Comparison of ENCODE assay signal across 9 cellular contexts in genomic region chr3:16849795-16850194, GRCh38. TPM values are rescaled to one million over a fixed set of nuclear protein-coding genes. Genes with fewer than 3 reads are reported as not detected.
DNase-seq lines count a peak whose midpoint lies in the region; ATAC-seq and TF ChIP-seq lines count a peak whose summit lies in the region.
"Had no signal": no experiment of that assay in that cellular context is flagged by ENCODE, and none has a peak within 500 bp of the region (broad histone marks: within the 10 kb centered on the region; RNA-seq: fewer than 3 reads in every experiment).

No MANE protein-coding gene starts in this region.

- H3K27ac Mint-ChIP-seq in T-helper 2 cell treated with Interferon-gamma antibody and Interleukin-4, amounts not matched to agents 5 μg/mL and 100 μg/mL, for 36 hours, result peak overlapping the region; percentile 82

- in situ Hi-C loops in gastrocnemius medialis (cut with MboI; ENCODE audit: low sequenced_read_pairs in 4 of 4), result no loop called here

- H3K4me3 ChIP-seq in SJCRH30 (no peak overlapping the region), gastrocnemius medialis (peak overlapping the region in 3 of 4 donors; percentile 40 to 47 (median 43))
- H3K4me3 ChIP-seq: SJSA1 had no signal

- intact Hi-C loops in gastrocnemius medialis (cut with DNase I; ENCODE audit: low total_unique reads), result loop anchor here (10.0 kb wide), 1 partner anchor 385 kb away; no protein-coding TSS in a partner anchor

- no peaks in the 10 kb centered on the region; the same call in 1 of the 2 replicates for H3K9me3 ChIP-seq in SJCRH30 (replicated peaks)
- H3K9me3 ChIP-seq in gastrocnemius medialis, result no peaks in the 10 kb centered on the region
- H3K9me3 ChIP-seq: SJSA1 had no signal

- no peak for TF ChIP-seq POLR2A in gastrocnemius medialis (IDR thresholded peaks at IDR 0.05)

- H3K27ac ChIP-seq in SJCRH30 (peak overlapping the region; percentile 48), gastrocnemius medialis (peak overlapping the region; percentile 46 to 90 (median 66))
- H3K27ac ChIP-seq: SJSA1 had no signal

- no peaks in the 10 kb centered on the region for H3K9me3 Mint-ChIP-seq in T-helper 2 cell treated with Interferon-gamma antibody and Interleukin-4, amounts not matched to agents 5 μg/mL and 100 μg/mL, for 36 hours

- H3K36me3 Mint-ChIP-seq in T-helper 2 cell treated with Interferon-gamma antibody and Interleukin-4, amounts not matched to agents 5 μg/mL and 100 μg/mL, for 36 hours (ENCODE audit: low read depth), result no peaks in the 10 kb centered on the region

- no peak for DNase-seq in T-helper 2 cell treated with Interferon-gamma antibody and Interleukin-4, amounts not matched to agents 5 μg/mL and 100 μg/mL, for 36 hours (ENCODE audit: low spot score)
- no peak for DNase-seq in T-helper 2 cell
- DNase-seq in SJCRH30, result peak; percentile 30 to 51
- peak; percentile 69 for DNase-seq in fibroblast of peridontal ligament (ENCODE audit: extremely low read depth)
- DNase-seq in gastrocnemius medialis, result no peak
- no peak for DNase-seq in NCI-H1436 treated with DMSO at 0.1 percent for 48 hours (lab: John Stamatoyannopoulos, UW)
- DNase-seq in cerebellum (ENCODE audit: low spot score), result no peak

- TF ChIP-seq CTCF in gastrocnemius medialis (IDR thresholded peaks at IDR 0.05 in 4 of 5, conservative IDR thresholded peaks at IDR 0.05 in 1 of 5), result no peak

- peaks cover 34% of the 10 kb centered on the region for H3K4me1 Mint-ChIP-seq in T-helper 2 cell treated with Interferon-gamma antibody and Interleukin-4, amounts not matched to agents 5 μg/mL and 100 μg/mL, for 36 hours (ENCODE audit: low read depth)

- peaks cover 16% of the 10 kb centered on the region for H3K27me3 Mint-ChIP-seq in T-helper 2 cell treated with Interferon-gamma antibody and Interleukin-4, amounts not matched to agents 5 μg/mL and 100 μg/mL, for 36 hours (ENCODE audit: low read depth)

- H3K4me1 ChIP-seq in SJCRH30, result peaks cover 10% of the 10 kb centered on the region
- peaks cover 37 to 38% of the 10 kb centered on the region in 2 donors for H3K4me1 ChIP-seq in gastrocnemius medialis
- H3K4me1 ChIP-seq: SJSA1 had no signal

- H3K36me3 ChIP-seq in SJCRH30 (no peaks in the 10 kb centered on the region), gastrocnemius medialis (no peaks in the 10 kb centered on the region)
- H3K36me3 ChIP-seq: SJSA1 had no signal

- peak overlapping the region; percentile 69 for H3K4me3 Mint-ChIP-seq in T-helper 2 cell treated with Interferon-gamma antibody and Interleukin-4, amounts not matched to agents 5 μg/mL and 100 μg/mL, for 36 hours

- H3K27me3 ChIP-seq in SJCRH30 (no peaks in the 10 kb centered on the region), gastrocnemius medialis (no peaks in the 10 kb centered on the region)
- H3K27me3 ChIP-seq: SJSA1 had no signal

- peak; percentile 32 to 53 for ATAC-seq in gastrocnemius medialis
- ATAC-seq in GM19463 (IDR thresholded peaks at IDR 0.05; ENCODE audit: unreplicated experiment), result no peak

RNA-seq across cellular contexts. Expression of gene PLCL2, which starts 35.0 kb away (rescaled TPM):
- 1.4 and 1.6 TPM in 2 replicates for total RNA-seq in SJCRH30 (2014; rRNA removed; shearing (Covaris generic))
- 10 to 100 TPM; 23.9 to 37.2 (median 32.7) TPM for total RNA-seq in gastrocnemius medialis
- 54.8 TPM for total RNA-seq in cerebellum

Comparison
In these comparisons a context has a peak if more than half of its experiments do, and no peak if none do; other contexts are left out.
1. DNase-seq: peak in SJCRH30 (2 of 2) and fibroblast of peridontal ligament (single experiment); none in T-helper 2 cell treated with Interferon-gamma antibody and Interleukin-4, amounts not matched to agents 5 μg/mL and 100 μg/mL, for 36 hours (single experiment), T-helper 2 cell (0 of 5), gastrocnemius medialis (0 of 2), NCI-H1436 treated with DMSO at 0.1 percent for 48 hours (single experiment) and cerebellum (single experiment).